In the genomic region with DNA sequence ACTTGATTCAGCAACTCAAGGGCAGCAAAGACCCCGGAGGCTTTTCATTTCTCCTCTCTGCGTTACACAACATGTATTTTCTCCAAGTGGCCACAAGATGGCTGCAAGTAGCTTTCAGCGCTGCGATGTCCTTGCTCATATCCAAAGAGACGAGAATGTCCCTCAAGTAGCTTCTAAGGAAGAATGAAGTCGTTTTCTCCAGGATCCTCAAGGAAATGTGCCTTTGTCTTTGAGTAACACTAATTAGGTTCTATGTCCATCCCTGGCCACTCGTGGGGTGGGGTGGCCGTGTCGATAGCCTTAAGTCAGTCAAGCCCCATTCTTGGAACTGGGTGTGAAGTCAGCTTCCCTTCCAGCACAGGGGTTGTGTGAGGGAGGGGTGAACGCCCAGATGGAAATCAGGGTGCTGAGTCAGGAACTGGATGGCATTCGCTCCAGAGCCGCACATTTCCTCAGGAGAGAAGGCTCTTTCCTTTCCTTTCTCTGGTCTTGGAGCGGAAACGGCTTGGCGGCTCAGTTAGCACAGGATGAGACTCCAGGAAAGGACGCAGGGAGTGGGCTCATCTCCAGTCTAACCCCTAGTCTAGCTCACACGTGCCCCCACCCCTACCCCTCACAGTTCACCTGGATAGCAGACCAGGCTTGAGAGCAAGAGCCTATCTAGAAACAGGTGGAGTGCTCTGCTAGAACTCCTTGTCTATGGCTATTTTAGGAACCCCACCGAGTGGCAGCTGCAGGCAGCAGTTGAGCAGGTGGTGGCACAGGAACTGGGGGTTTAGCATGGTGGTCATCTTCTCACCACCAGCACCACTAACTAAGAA, we compare ENCODE assay signal across 8 cellular contexts. TPM values are rescaled to one million over a fixed set of nuclear protein-coding genes. Genes with fewer than 3 reads are reported as not detected.
A peak's percentile ranks its signal among the peaks of the same experiment; 100 is the strongest.
DNase-seq lines count a peak whose midpoint lies in the region; ATAC-seq, FAIRE-seq and TF ChIP-seq lines count a peak whose summit lies in the region.

No MANE protein-coding gene starts in this region.

- H3K27me3 ChIP-seq in upper lobe of right lung = no peaks in the 10 kb centered on the region

- intact Hi-C loops in mucosa of descending colon (cut with DNase I, micrococcal nuclease) = loop anchor here in 1 of 2 donors (5.0 kb wide), 1 partner anchor 422 kb away; no protein-coding TSS in a partner anchor
- intact Hi-C loops in upper lobe of right lung (cut with DNase I) = no loop called here

- TF ChIP-seq CTCF in WTC11 (IDR thresholded peaks at IDR 0.05) = peak; percentile 63
- peak; percentile 45 for TF ChIP-seq CTCF in mucosa of descending colon (IDR thresholded peaks at IDR 0.05)
- peak; percentile 81 for TF ChIP-seq CTCF in upper lobe of right lung (IDR thresholded peaks at IDR 0.05)

- POLR2A ChIA-PET in HEK293T (lab: Yijun Ruan, JAX) (no interaction called here), WTC11 (lab: Charles Lee) (interaction anchor here (1.1 kb wide), 1 partner anchor 60 kb away, joined by 3 read pairs; no protein-coding TSS in a partner anchor)

- FAIRE-seq in endometrium (lab: Jason Lieb, UNC) = peak; percentile 69

- ATAC-seq in WTC11 (peak; percentile 97), mucosa of descending colon (peak; percentile 93), upper lobe of right lung (peak; percentile 90), HG02642 (IDR thresholded peaks at IDR 0.05; ENCODE audit: poor library complexity, unreplicated experiment) (no peak)

- peak overlapping the region; percentile 48 for H3K27ac ChIP-seq in upper lobe of right lung

- H3K36me3 ChIP-seq in mucosa of descending colon (ENCODE audit: low read depth) (no peaks in the 10 kb centered on the region), upper lobe of right lung (no peaks in the 10 kb centered on the region)

- H3K27ac Mint-ChIP-seq in WTC11 = no peak overlapping the region

- H3K4me1 Mint-ChIP-seq in WTC11 = peaks cover 12% of the 10 kb centered on the region

- no peak overlapping the region for H3K4me3 Mint-ChIP-seq in WTC11

- H3K9me3 ChIP-seq in mucosa of descending colon = no peaks in the 10 kb centered on the region
- no peaks in the 10 kb centered on the region for H3K9me3 ChIP-seq in upper lobe of right lung

- H3K27me3 Mint-ChIP-seq in WTC11 (ENCODE audit: low read depth) = no peaks in the 10 kb centered on the region; the same call in 1 of the 2 replicates

- CTCF ChIA-PET in HEK293T (lab: Yijun Ruan, JAX) (interaction anchor here (0.7 to 1.2 kb wide), 6 partner anchors 11 to 420 kb away, joined by 3 to 5 read pairs (median 4); a partner anchor contains a TSS), WTC11 (lab: Charles Lee) (interaction anchor here (0.6 to 1.5 kb wide), 32 partner anchors 8 to 434 kb away, joined by 3 to 11 read pairs (median 4); no protein-coding TSS in a partner anchor)

- H3K4me3 ChIP-seq in mucosa of descending colon (no peak overlapping the region), upper lobe of right lung (peak overlapping the region; percentile 28)

- H3K9me3 Mint-ChIP-seq in WTC11 = peaks cover 22% of the 10 kb centered on the region

- DNase-seq in DMS153 (lab: John Stamatoyannopoulos, UW) (peak; percentile 71), HEK293T (ENCODE audit: extremely low spot score) (peak; percentile 63), NCI-H2227 (lab: John Stamatoyannopoulos, UW; ENCODE audit: unreplicated experiment) (peak; percentile 76), WTC11 (ENCODE audit: low spot score) (peak; percentile 41), mucosa of descending colon (peak in 2 of 3 donors; percentile 27 to 57), upper lobe of right lung (peak; percentile 63)

- H3K4me1 ChIP-seq in mucosa of descending colon (ENCODE audit: low read depth) = peaks cover 7% of the 10 kb centered on the region
- peaks cover 7% of the 10 kb centered on the region for H3K4me1 ChIP-seq in upper lobe of right lung

- H3K36me3 Mint-ChIP-seq in WTC11 = peaks cover 8% of the 10 kb centered on the region; the same call in 1 of the 2 replicates

TF ChIP-seq in HEK293T, 16 proteins besides CTCF, POLR2A, EP300 and RAD21:
- TF ChIP-seq NFRKB (IDR thresholded peaks at IDR 0.05) (no peak), HDGF (IDR thresholded peaks at IDR 0.05; ENCODE audit: borderline replicate concordance) (no peak), SUZ12 (IDR thresholded peaks at IDR 0.05) (no peak), ELF4 (IDR thresholded peaks at IDR 0.05) (no peak), TARDBP (IDR thresholded peaks at IDR 0.05) (no peak), LEF1 (IDR thresholded peaks at IDR 0.05; ENCODE audit: borderline replicate concordance) (no peak), FOXK2 (IDR thresholded peaks at IDR 0.05) (no peak), BHLHE40 (IDR thresholded peaks at IDR 0.05; ENCODE audit: borderline replicate concordance) (no peak), CTBP1 (IDR thresholded peaks at IDR 0.05; ENCODE audit: borderline replicate concordance) (no peak), L3MBTL2 (conservative IDR thresholded peaks at IDR 0.05) (no peak), ZNF384 (IDR thresholded peaks at IDR 0.05) (no peak), SP1 (IDR thresholded peaks at IDR 0.05) (no peak), FOXM1 (IDR thresholded peaks at IDR 0.05; ENCODE audit: borderline replicate concordance) (no peak), FOXA1 (IDR thresholded peaks at IDR 0.05) (no peak), ARNT (IDR thresholded peaks at IDR 0.05) (no peak)
- TF ChIP-seq, protein P1, sequence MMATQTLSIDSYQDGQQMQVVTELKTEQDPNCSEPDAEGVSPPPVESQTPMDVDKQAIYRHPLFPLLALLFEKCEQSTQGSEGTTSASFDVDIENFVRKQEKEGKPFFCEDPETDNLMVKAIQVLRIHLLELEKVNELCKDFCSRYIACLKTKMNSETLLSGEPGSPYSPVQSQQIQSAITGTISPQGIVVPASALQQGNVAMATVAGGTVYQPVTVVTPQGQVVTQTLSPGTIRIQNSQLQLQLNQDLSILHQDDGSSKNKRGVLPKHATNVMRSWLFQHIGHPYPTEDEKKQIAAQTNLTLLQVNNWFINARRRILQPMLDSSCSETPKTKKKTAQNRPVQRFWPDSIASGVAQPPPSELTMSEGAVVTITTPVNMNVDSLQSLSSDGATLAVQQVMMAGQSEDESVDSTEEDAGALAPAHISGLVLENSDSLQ (IDR thresholded peaks at IDR 0.05) = no peak
TF ChIP-seq in HEK293T: peak in this region for 0.

TF ChIP-seq in WTC11, 78 proteins besides CTCF, POLR2A, EP300 and RAD21 (continues in another document):
- no peak for TF ChIP-seq SP1 (CRISPR knock-in tag; conservative IDR thresholded peaks at IDR 0.05)
- TF ChIP-seq PRRX2 (CRISPR knock-in tag; IDR thresholded peaks at IDR 0.05) = no peak
- TF ChIP-seq ZBTB21 (CRISPR knock-in tag; IDR thresholded peaks at IDR 0.05; ENCODE audit: borderline replicate concordance) = no peak
- no peak for TF ChIP-seq KAT7 (CRISPR knock-in tag; IDR thresholded peaks at IDR 0.05; ENCODE audit: borderline replicate concordance)
- TF ChIP-seq ESRRA (CRISPR knock-in tag; IDR thresholded peaks at IDR 0.05; ENCODE audit: borderline replicate concordance) = no peak
- TF ChIP-seq, protein P2, sequence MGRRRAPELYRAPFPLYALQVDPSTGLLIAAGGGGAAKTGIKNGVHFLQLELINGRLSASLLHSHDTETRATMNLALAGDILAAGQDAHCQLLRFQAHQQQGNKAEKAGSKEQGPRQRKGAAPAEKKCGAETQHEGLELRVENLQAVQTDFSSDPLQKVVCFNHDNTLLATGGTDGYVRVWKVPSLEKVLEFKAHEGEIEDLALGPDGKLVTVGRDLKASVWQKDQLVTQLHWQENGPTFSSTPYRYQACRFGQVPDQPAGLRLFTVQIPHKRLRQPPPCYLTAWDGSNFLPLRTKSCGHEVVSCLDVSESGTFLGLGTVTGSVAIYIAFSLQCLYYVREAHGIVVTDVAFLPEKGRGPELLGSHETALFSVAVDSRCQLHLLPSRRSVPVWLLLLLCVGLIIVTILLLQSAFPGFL (CRISPR knock-in tag; IDR thresholded peaks at IDR 0.05; ENCODE audit: borderline replicate concordance) = no peak
- no peak for TF ChIP-seq OVOL2 (CRISPR knock-in tag; IDR thresholded peaks at IDR 0.05; ENCODE audit: borderline replicate concordance)
- no peak for TF ChIP-seq NFYB (CRISPR knock-in tag; conservative IDR thresholded peaks at IDR 0.05; ENCODE audit: low read depth)
- TF ChIP-seq MYBL2 (CRISPR knock-in tag; IDR thresholded peaks at IDR 0.05) = no peak
- TF ChIP-seq MXD4 (CRISPR knock-in tag; IDR thresholded peaks at IDR 0.05; ENCODE audit: borderline replicate concordance) = no peak
- no peak for TF ChIP-seq GTF2I (CRISPR knock-in tag; conservative IDR thresholded peaks at IDR 0.05)
- TF ChIP-seq, protein P3, sequence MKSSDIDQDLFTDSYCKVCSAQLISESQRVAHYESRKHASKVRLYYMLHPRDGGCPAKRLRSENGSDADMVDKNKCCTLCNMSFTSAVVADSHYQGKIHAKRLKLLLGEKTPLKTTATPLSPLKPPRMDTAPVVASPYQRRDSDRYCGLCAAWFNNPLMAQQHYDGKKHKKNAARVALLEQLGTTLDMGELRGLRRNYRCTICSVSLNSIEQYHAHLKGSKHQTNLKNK (CRISPR knock-in tag; IDR thresholded peaks at IDR 0.05) = no peak
- TF ChIP-seq, protein P4, sequence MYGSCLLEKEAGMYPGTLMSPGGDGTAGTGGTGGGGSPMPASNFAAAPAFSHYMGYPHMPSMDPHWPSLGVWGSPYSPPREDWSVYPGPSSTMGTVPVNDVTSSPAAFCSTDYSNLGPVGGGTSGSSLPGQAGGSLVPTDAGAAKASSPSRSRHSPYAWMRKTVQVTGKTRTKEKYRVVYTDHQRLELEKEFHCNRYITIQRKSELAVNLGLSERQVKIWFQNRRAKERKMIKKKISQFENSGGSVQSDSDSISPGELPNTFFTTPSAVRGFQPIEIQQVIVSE (CRISPR knock-in tag; IDR thresholded peaks at IDR 0.05; ENCODE audit: borderline replicate concordance) = no peak
- TF ChIP-seq, protein P5, sequence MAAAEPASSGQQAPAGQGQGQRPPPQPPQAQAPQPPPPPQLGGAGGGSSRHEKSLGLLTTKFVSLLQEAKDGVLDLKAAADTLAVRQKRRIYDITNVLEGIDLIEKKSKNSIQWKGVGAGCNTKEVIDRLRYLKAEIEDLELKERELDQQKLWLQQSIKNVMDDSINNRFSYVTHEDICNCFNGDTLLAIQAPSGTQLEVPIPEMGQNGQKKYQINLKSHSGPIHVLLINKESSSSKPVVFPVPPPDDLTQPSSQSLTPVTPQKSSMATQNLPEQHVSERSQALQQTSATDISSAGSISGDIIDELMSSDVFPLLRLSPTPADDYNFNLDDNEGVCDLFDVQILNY (CRISPR knock-in tag; IDR thresholded peaks at IDR 0.05) = no peak
- no peak for TF ChIP-seq ZNF219 (CRISPR knock-in tag; IDR thresholded peaks at IDR 0.05; ENCODE audit: borderline replicate concordance)

RNA-seq across cellular contexts. Expression of a gene that starts 44.3 kb away (rescaled TPM):
- total RNA-seq in WTC11 (2021) (0.50 to 0.53 TPM in 2 of 3 replicates, not detected in the other), mucosa of descending colon (100 to 1,000 TPM in 1 of 3 donors, 10 to 100 TPM in 2; 13.1 to 112 (median 65.9) TPM), upper lobe of right lung (349 TPM)

RNA-seq across cellular contexts. Expression of a gene that starts 59.8 kb away (rescaled TPM):
- total RNA-seq in WTC11 (2021) (5.9 to 7.4 TPM (median 7.3 TPM) in 3 replicates), mucosa of descending colon (10 to 100 TPM in 2 of 3 donors, 1 to 10 TPM in 1; 8.6 to 14.0 (median 12.0) TPM), upper lobe of right lung (8.1 TPM)

RNA-seq across cellular contexts. Expression of a gene that starts 59.9 kb away (rescaled TPM):
- total RNA-seq in WTC11 (2021) (36.3 to 42.1 TPM (median 38.1 TPM) in 3 replicates), mucosa of descending colon (10 to 100 TPM; 29.0 to 35.5 (median 33.6) TPM), upper lobe of right lung (30.1 TPM)
